ENCODE assay signal across 8 cellular contexts in genomic region chr6:30238178-30238795, GRCh38. TPM values are rescaled to one million over a fixed set of nuclear protein-coding genes. Genes with fewer than 3 reads are reported as not detected.
DNase-seq lines count a peak whose midpoint lies in the region; ATAC-seq, FAIRE-seq and TF ChIP-seq lines count a peak whose summit lies in the region.

No MANE protein-coding gene starts in this region.

- no peaks in the 10 kb centered on the region for H3K9me3 Mint-ChIP-seq in activated naive CD8-positive, alpha-beta T cell treated with anti-CD3 and anti-CD28 coated beads, Interleukin-2, amount 50 U/mL, for 24 hours
- no peaks in the 10 kb centered on the region for H3K9me3 Mint-ChIP-seq in activated naive CD8-positive, alpha-beta T cell treated with anti-CD3 and anti-CD28 coated beads for 36 hours

- H3K36me3 ChIP-seq in H1 (ENCODE audit: control insufficient read depth in 2 of 4, insufficient read depth in 4 of 4, low read length in 3 of 4) (no peaks in the 10 kb centered on the region), spleen (no peaks in the 10 kb centered on the region)

- DNase-seq in activated naive CD8-positive, alpha-beta T cell treated with anti-CD3 and anti-CD28 coated beads, Interleukin-2, amount 50 U/mL, for 24 hours: no peak
- DNase-seq in activated naive CD8-positive, alpha-beta T cell treated with anti-CD3 and anti-CD28 coated beads for 36 hours: no peak
- DNase-seq in NCI-H146 (lab: John Stamatoyannopoulos, UW): peak; percentile 13
- DNase-seq in H1 (ENCODE audit: low read depth in 1 of 2, low spot score in 2 of 2): no peak
- DNase-seq in spleen: no peak
- DNase-seq in NK-92 treated with Interleukin-12 subunit alpha and Interleukin-12 subunit beta, amount 100 ng/mL, for 24 hours (lab: John Stamatoyannopoulos, UW): no peak

- H3K4me3 Mint-ChIP-seq in activated naive CD8-positive, alpha-beta T cell treated with anti-CD3 and anti-CD28 coated beads, Interleukin-2, amount 50 U/mL, for 24 hours: no peak overlapping the region
- H3K4me3 Mint-ChIP-seq in activated naive CD8-positive, alpha-beta T cell treated with anti-CD3 and anti-CD28 coated beads for 36 hours: no peak overlapping the region

- TF ChIP-seq RAD21 in H1 (IDR thresholded peaks at IDR 0.05 in 1 of 2, conservative IDR thresholded peaks at IDR 0.05 in 1 of 2; ENCODE audit: low read depth in 2 of 2, low read length in 2 of 2): peak; percentile 75 to 80

- no peak overlapping the region for H2AK5ac ChIP-seq in H1 (ENCODE audit: low read depth, low read length)

- no peak overlapping the region for H2AFZ ChIP-seq in H1 (ENCODE audit: low read length)

- H3K4ac ChIP-seq in H1 (replicated peaks; ENCODE audit: insufficient read length, low read depth, low read length): no peak overlapping the region

- no peak overlapping the region for H3K4me2 ChIP-seq in H1 (ENCODE audit: insufficient read depth in 1 of 2, low read depth in 2 of 2, low read length in 2 of 2)

- peaks cover 38% of the 10 kb centered on the region for H3K27me3 Mint-ChIP-seq in activated naive CD8-positive, alpha-beta T cell treated with anti-CD3 and anti-CD28 coated beads, Interleukin-2, amount 50 U/mL, for 24 hours
- peaks cover 29% of the 10 kb centered on the region for H3K27me3 Mint-ChIP-seq in activated naive CD8-positive, alpha-beta T cell treated with anti-CD3 and anti-CD28 coated beads for 36 hours

- POLR2A ChIA-PET in H1 (lab: Charles Lee; ENCODE audit: partially characterized antibody): interaction anchor here (0.7 to 1.0 kb wide), 3 partner anchors 88 to 119 kb away, joined by 3 to 6 read pairs (median 3); partner anchors contain the start of gene TRIM39

- H3K79me2 ChIP-seq in H1 (ENCODE audit: control insufficient read depth in 1 of 2, insufficient read depth in 2 of 2, low read length in 2 of 2): no peaks in the 10 kb centered on the region

- H3K9me3 ChIP-seq in H1 (ENCODE audit: insufficient read depth in 2 of 2, low read depth in 1 of 2, low read length in 1 of 2): no peaks in the 10 kb centered on the region
- H3K9me3 ChIP-seq in spleen: no peaks in the 10 kb centered on the region

- no peak overlapping the region for H4K91ac ChIP-seq in H1 (replicated peaks; ENCODE audit: insufficient read length, low read length)

- H4K20me1 ChIP-seq in H1 (replicated peaks in 1 of 2; ENCODE audit: control insufficient read depth in 1 of 2, insufficient read depth in 2 of 2, low read length in 2 of 2): no peaks in the 10 kb centered on the region

- TF ChIP-seq CTCF in H1 (IDR thresholded peaks at IDR 0.05; ENCODE audit: control extremely low read depth in 1 of 3, insufficient read depth in 1 of 3, low read depth in 1 of 3, low read length in 3 of 3): peak in 2 of 3 experiments; percentile 48 to 68; a peak in 3 of 4 replicates
- peak in 6 of 11 experiments; percentile 9 to 28 (median 25) for TF ChIP-seq CTCF in spleen (IDR thresholded peaks at IDR 0.05 in 8 of 11, conservative IDR thresholded peaks at IDR 0.05 in 3 of 11)

- no peaks in the 10 kb centered on the region; the same call in 1 of the 2 replicates for H3K23me2 ChIP-seq in H1 (ENCODE audit: low read depth, low read length)

- H4K5ac ChIP-seq in H1 (ENCODE audit: insufficient read length, low read depth, low read length): no peak overlapping the region

- H3K56ac ChIP-seq in H1 (replicated peaks; ENCODE audit: insufficient read length, low read depth, low read length): no peak overlapping the region

- no peak for TF ChIP-seq POLR2A in H1 (IDR thresholded peaks at IDR 0.05; ENCODE audit: control extremely low read depth in 1 of 2, low read depth in 2 of 2, low read length in 2 of 2)
- TF ChIP-seq POLR2A in spleen (IDR thresholded peaks at IDR 0.05): no peak

- no peak overlapping the region for H3K27ac Mint-ChIP-seq in activated naive CD8-positive, alpha-beta T cell treated with anti-CD3 and anti-CD28 coated beads, Interleukin-2, amount 50 U/mL, for 24 hours
- no peak overlapping the region for H3K27ac Mint-ChIP-seq in activated naive CD8-positive, alpha-beta T cell treated with anti-CD3 and anti-CD28 coated beads for 36 hours

- no peak overlapping the region for H4K8ac ChIP-seq in H1 (ENCODE audit: extremely low read depth, insufficient read depth, low read length)

- ATAC-seq in activated naive CD8-positive, alpha-beta T cell treated with anti-CD3 and anti-CD28 coated beads, Interleukin-2, amount 50 U/mL, for 24 hours: peak; percentile 43
- ATAC-seq in HG03565 (IDR thresholded peaks at IDR 0.05; ENCODE audit: unreplicated experiment) (no peak), GM18870 (IDR thresholded peaks at IDR 0.05; ENCODE audit: unreplicated experiment) (no peak)

- intact Hi-C loops in spleen (cut with DNase I; ENCODE audit: low total_unique reads): no loop called here

- H3K4me1 Mint-ChIP-seq in activated naive CD8-positive, alpha-beta T cell treated with anti-CD3 and anti-CD28 coated beads, Interleukin-2, amount 50 U/mL, for 24 hours: no peaks in the 10 kb centered on the region
- H3K4me1 Mint-ChIP-seq in activated naive CD8-positive, alpha-beta T cell treated with anti-CD3 and anti-CD28 coated beads for 36 hours: no peaks in the 10 kb centered on the region

- H2BK12ac ChIP-seq in H1 (ENCODE audit: low read depth, low read length): no peak overlapping the region

- H3K4me3 ChIP-seq in H1 (ENCODE audit: extremely low read depth in 1 of 4, insufficient read depth in 2 of 4, low read depth in 3 of 4, low read length in 4 of 4) (no peak overlapping the region), spleen (no peak overlapping the region)

- no peak for TF ChIP-seq EP300 in H1 (IDR thresholded peaks at IDR 0.05; ENCODE audit: borderline replicate concordance in 1 of 2, low read depth in 2 of 2, low read length in 2 of 2)

- CTCF ChIA-PET in H1 (lab: Charles Lee; ENCODE audit: partially characterized antibody): interaction anchor here (0.7 to 3.5 kb wide), 16 partner anchors 9 to 162 kb away, joined by 3 to 25 read pairs (median 4); no protein-coding TSS in a partner anchor

- 72% methylated on average over 6 of the region's 6 CpGs; no CpG with 5 or more reads in 1 of the 2 experiments for WGBS in H1 (ENCODE audit: extremely low coverage in 1 of 2, insufficient coverage in 1 of 2, insufficient read length in 1 of 2, insufficient replicate concordance in 2 of 2, low coverage in 1 of 2, low lambda C conversion rate in 2 of 2, missing lambda C conversion rate in 1 of 2), 2 experiments
- WGBS in spleen, 5 donors: 51 to 62% (median 58%) methylated on average over 6 of the region's 6 CpGs

- no peak overlapping the region for H2BK20ac ChIP-seq in H1 (ENCODE audit: low read length)

- H3K79me1 ChIP-seq in H1 (ENCODE audit: low read depth, low read length): no peaks in the 10 kb centered on the region

- H2BK120ac ChIP-seq in H1 (replicated peaks; ENCODE audit: low read depth, low read length): no peak overlapping the region

- H3K18ac ChIP-seq in H1 (ENCODE audit: extremely low read depth, low read length): no peak overlapping the region

- H3K4me1 ChIP-seq in H1 (replicated peaks in 1 of 4; ENCODE audit: control insufficient read depth in 3 of 4, insufficient read depth in 4 of 4, low read length in 3 of 4): no peaks in the 10 kb centered on the region
- no peaks in the 10 kb centered on the region for H3K4me1 ChIP-seq in spleen

- H3K14ac ChIP-seq in H1 (ENCODE audit: insufficient read length): no peak overlapping the region

- H3K9ac ChIP-seq in H1 (replicated peaks in 1 of 4; ENCODE audit: extremely low read depth in 1 of 4, low read depth in 3 of 4, low read length in 3 of 4): no peak overlapping the region

- no peak overlapping the region for H2BK15ac ChIP-seq in H1 (ENCODE audit: low read length)

- no peak overlapping the region for H3K23ac ChIP-seq in H1 (ENCODE audit: insufficient read length)

- peak; percentile 32 for FAIRE-seq in H1 (lab: Jason Lieb, UNC)

- H3K27me3 ChIP-seq in H1 (replicated peaks in 1 of 4; ENCODE audit: control insufficient read depth in 3 of 4, extremely low read depth in 1 of 4, insufficient read depth in 3 of 4, low read length in 3 of 4) (no peaks in the 10 kb centered on the region), spleen (replicated peaks in 1 of 7) (no peaks in the 10 kb centered on the region)

- no peak overlapping the region for H2BK5ac ChIP-seq in H1 (ENCODE audit: low read depth, low read length)

- H3K36me3 Mint-ChIP-seq in activated naive CD8-positive, alpha-beta T cell treated with anti-CD3 and anti-CD28 coated beads, Interleukin-2, amount 50 U/mL, for 24 hours (ENCODE audit: low read depth): no peaks in the 10 kb centered on the region
- no peaks in the 10 kb centered on the region for H3K36me3 Mint-ChIP-seq in activated naive CD8-positive, alpha-beta T cell treated with anti-CD3 and anti-CD28 coated beads for 36 hours

- no peak overlapping the region for H3K27ac ChIP-seq in H1 (ENCODE audit: low read depth, low read length)
- H3K27ac ChIP-seq in spleen: no peak overlapping the region

TF ChIP-seq in H1, 55 proteins besides CTCF, POLR2A, EP300 and RAD21 (continues in another document):
- TF ChIP-seq BRCA1 (IDR thresholded peaks at IDR 0.05; ENCODE audit: low read depth, low read length): no peak
- no peak for TF ChIP-seq FOSL1 (IDR thresholded peaks at IDR 0.05; ENCODE audit: insufficient read depth, low read depth, low read length)
- no peak for TF ChIP-seq TBP (IDR thresholded peaks at IDR 0.05; ENCODE audit: low read depth, low read length)
- TF ChIP-seq KDM5A (IDR thresholded peaks at IDR 0.05; ENCODE audit: low read length): no peak
- TF ChIP-seq SP2 (IDR thresholded peaks at IDR 0.05; ENCODE audit: low read length): no peak
- no peak for TF ChIP-seq SAP30 (IDR thresholded peaks at IDR 0.05; ENCODE audit: insufficient read depth, insufficient replicate concordance, low read length)

RNA-seq across cellular contexts. Expression of gene TRIM26, which starts 25.1 kb away (rescaled TPM):
- 10 to 100 TPM; 68.6 to 70.2 TPM for total RNA-seq in activated naive CD8-positive, alpha-beta T cell treated with anti-CD3 and anti-CD28 coated beads for 36 hours
- total RNA-seq in H1 (2021; fragmentation: NEBNext Ultra II Directional; extraction: Animal tissue kit (Norgen Biotek cat#: 25700)): 30.7 and 32.3 TPM in 2 replicates
- polyA plus RNA-seq in H1 (2011; rRNA removed) (21.5 and 25.8 TPM in 2 replicates), spleen (10 to 100 TPM; 22.6 to 48.0 (median 25.4) TPM)
- polyA plus RNA-seq in H1 (2011; cell fraction: cytosol; rRNA removed): 29.3 TPM
- 29.9 TPM for polyA plus RNA-seq in H1 (2011; cell fraction: nucleus; rRNA removed)
- polyA plus RNA-seq in H1 (2012, experiment 1 of 2): 28.2 to 41.8 TPM (median 29.9 TPM) in 4 replicates
- polyA plus RNA-seq in H1 (2012, experiment 2 of 2): 33.4 TPM
- polyA plus RNA-seq in H1 (2013, experiment 1 of 2): 17.5 TPM
- 16.8 TPM for polyA plus RNA-seq in H1 (2013, experiment 2 of 2)
- polyA minus RNA-seq in H1 (2011; rRNA and poly(A)+ RNA removed): 27.4 and 33.6 TPM in 2 replicates
- polyA minus RNA-seq in H1 (2011; cell fraction: cytosol; rRNA and poly(A)+ RNA removed): 14.1 TPM
- polyA minus RNA-seq in H1 (2011; cell fraction: nucleus; rRNA and poly(A)+ RNA removed): 21.9 TPM
- total RNA-seq in spleen: 10 to 100 TPM; 44.6 to 64.3 (median 50.2) TPM
